Comparison of ENCODE assay signal across 8 cellular contexts in genomic region chr6:26026833-26027490, GRCh38.
DNase-seq lines count a peak whose midpoint lies in the region; ATAC-seq and TF ChIP-seq lines count a peak whose summit lies in the region.

No MANE protein-coding gene starts in this region.

- H3K27ac ChIP-seq in AG04450 (ENCODE audit: low read depth, low read length), result peak overlapping the region; percentile 91
- peak overlapping the region; percentile 74 for H3K27ac ChIP-seq in caudate nucleus (ENCODE audit: low read depth, low read length)

- H3K4me3 Mint-ChIP-seq in activated B cell treated with CpG ODN at 0.5 μM for 24 hours, result peak overlapping the region; percentile 96

- H3K27me3 Mint-ChIP-seq in activated B cell treated with CpG ODN at 0.5 μM for 24 hours, result peaks cover 2% of the 10 kb centered on the region

- no peaks in the 10 kb centered on the region; the same call in 1 of the 2 replicates for H3K9me3 ChIP-seq in AG04450 (ENCODE audit: control insufficient read depth, insufficient read depth, low read length)

- intact Hi-C loops in activated B cell treated with CpG ODN at 0.5 μM for 24 hours (cut with micrococcal nuclease), result loop anchor here (1.0 to 10.0 kb wide), 9 partner anchors 16 to 1846 kb away; partner anchors contain the start of gene HMGN4

- peak overlapping the region; percentile 78 for H3K4me3 ChIP-seq in AG04450 (ENCODE audit: low read depth, low read length)

- no peaks in the 10 kb centered on the region for H3K9me3 Mint-ChIP-seq in activated B cell treated with CpG ODN at 0.5 μM for 24 hours

- H3K4me1 Mint-ChIP-seq in activated B cell treated with CpG ODN at 0.5 μM for 24 hours, result peaks cover 38% of the 10 kb centered on the region

- peak; percentile 73 for DNase-seq in AG04450 (ENCODE audit: low read depth, low spot score)
- DNase-seq in NCI-H345 (lab: John Stamatoyannopoulos, UW), result peak; percentile 98
- DNase-seq in activated B cell treated with CpG ODN at 0.5 μM for 24 hours, result peak; percentile 72
- peak in 55 of 61 donors; percentile 13 to 90 (median 58) for DNase-seq in caudate nucleus (lab: John Stamatoyannopoulos, UW)
- DNase-seq in islet precursor cell, result peak; percentile 93
- peak; percentile 94 for DNase-seq in stimulated activated CD4-positive, alpha-beta T cell treated with anti-CD3 and anti-CD28 coated beads, Interleukin-15, amount 100 ng/mL, for 24 hours

- CTCF ChIA-PET in AG04450 (lab: Charles Lee) (interaction anchor here (0.6 to 2.8 kb wide), 32 partner anchors 10 to 1845 kb away, joined by 3 to 43 read pairs (median 4); a partner anchor contains a TSS), activated B cell treated with CpG ODN at 0.5 μM for 24 hours (lab: Charles Lee) (interaction anchor here (1.0 to 2.1 kb wide), 16 partner anchors 17 to 136 kb away, joined by 3 to 25 read pairs (median 6); partner anchors contain the start of gene TRIM38)

- peaks cover 8% of the 10 kb centered on the region for H3K36me3 Mint-ChIP-seq in activated B cell treated with CpG ODN at 0.5 μM for 24 hours (ENCODE audit: low read depth)

- POLR2A ChIA-PET in AG04450 (lab: Yijun Ruan, JAX) (interaction anchor here (0.9 to 10.2 kb wide), 15 partner anchors 10 to 1864 kb away, joined by 3 to 272 read pairs (median 6); a partner anchor contains a TSS), activated B cell treated with CpG ODN at 0.5 μM for 24 hours (lab: Charles Lee) (interaction anchor here (0.6 to 12.3 kb wide), 43 partner anchors 10 to 1867 kb away, joined by 3 to 477 read pairs (median 9); partner anchors contain the start of genes TRIM38 and ZNF184)

- H3K27me3 ChIP-seq in AG04450 (ENCODE audit: control insufficient read depth, insufficient read depth, low read length), result no peaks in the 10 kb centered on the region

- peak; percentile 43 for ATAC-seq in GM18909 (IDR thresholded peaks at IDR 0.05; ENCODE audit: poor library complexity, unreplicated experiment)
- ATAC-seq in HG03175 (IDR thresholded peaks at IDR 0.05; ENCODE audit: unreplicated experiment), result peak; percentile 46
- peak; percentile 64 for ATAC-seq in activated B cell treated with CpG ODN at 0.5 μM for 24 hours (ENCODE audit: low read depth)

- peak overlapping the region; percentile 99 for H3K27ac Mint-ChIP-seq in activated B cell treated with CpG ODN at 0.5 μM for 24 hours

- TF ChIP-seq CTCF in AG04450 (IDR thresholded peaks at IDR 0.05; ENCODE audit: low read depth, low read length) (no peak), activated B cell treated with CpG ODN at 0.5 μM for 24 hours (IDR thresholded peaks at IDR 0.05) (no peak)

Comparison
In these comparisons a context has a peak if more than half of its experiments do, and no peak if none do; other contexts are left out.
1. Peak in every context shown above with its lines: DNase-seq, ATAC-seq, H3K4me3 ChIP-seq and H3K27ac ChIP-seq.